Comparison of ENCODE assay signal across 22 cellular contexts in genomic region chr10:325282-325681, GRCh38.
"Had no signal": no experiment of that assay in that cellular context is flagged by ENCODE, and none has a peak within 500 bp of the region (broad histone marks: within the 10 kb centered on the region; RNA-seq: fewer than 3 reads in every experiment).

No MANE protein-coding gene starts in this region.

- H3K36me3 ChIP-seq: colonic mucosa, uterus had no signal

- H3K27me3 Mint-ChIP-seq: activated CD4-positive, alpha-beta memory T cell treated with anti-CD3 and anti-CD28 coated beads for 36 hours; activated T-cell treated with anti-CD3 and anti-CD28 coated beads, Interleukin-2, amount 50 U/mL, for 24 hours; brain; progenitor cell of endocrine pancreas had no signal

- H3K9me3 ChIP-seq: colonic mucosa, gastroesophageal sphincter, heart left ventricle, left lung, tibial nerve, uterus had no signal

- ATAC-seq: activated naive CD8-positive, alpha-beta T cell treated with anti-CD3 and anti-CD28 coated beads, Interleukin-2, amount 50 U/mL, for 24 hours; esophagus mucosa; gastroesophageal sphincter; heart left ventricle; left lung; stimulated activated naive CD8-positive, alpha-beta T cell treated with anti-CD3 and anti-CD28 coated beads, Interleukin-15, Interleukin-2, amounts not matched to agents 100 U/mL and 50 U/mL, for 24 hours had no signal

- H3K4me3 ChIP-seq: colonic mucosa, gastroesophageal sphincter, heart left ventricle, left lung, tibial nerve, uterus had no signal

- H3K27ac ChIP-seq: colonic mucosa, heart left ventricle, left lung had no signal

- H3K9me3 Mint-ChIP-seq: activated CD4-positive, alpha-beta memory T cell treated with anti-CD3 and anti-CD28 coated beads for 36 hours; activated naive CD8-positive, alpha-beta T cell treated with anti-CD3 and anti-CD28 coated beads, Interleukin-2, amount 50 U/mL, for 24 hours; activated T-cell treated with anti-CD3 and anti-CD28 coated beads, Interleukin-2, amount 50 U/mL, for 24 hours; brain; T-helper 2 cell treated with Interferon-gamma antibody and Interleukin-4, amounts not matched to agents 5 μg/mL and 100 μg/mL, for 36 hours had no signal

- H3K36me3 Mint-ChIP-seq: activated CD4-positive, alpha-beta memory T cell treated with anti-CD3 and anti-CD28 coated beads for 36 hours had no signal

- H3K27me3 ChIP-seq: colonic mucosa, gastroesophageal sphincter, heart left ventricle, left lung, tibial nerve, uterus had no signal

- H3K4me1 ChIP-seq: uterus had no signal

- DNase-seq: activated CD4-positive, alpha-beta T cell treated with anti-CD3 and anti-CD28 coated beads for 4 hours; activated naive CD4-positive, alpha-beta T cell treated with anti-CD3 and anti-CD28 coated beads, Interleukin-2, amount 10 ng/mL, durations not matched to agents 7 days and 5 days; activated naive CD8-positive, alpha-beta T cell treated with anti-CD3 and anti-CD28 coated beads, Interleukin-2, amount 50 U/mL, for 24 hours; activated T-cell treated with anti-CD3 and anti-CD28 coated beads, Interleukin-2, amount 50 U/mL, for 24 hours; anterior cingulate cortex; caudate nucleus; colonic mucosa; heart left ventricle; kidney; left lung; nephron progenitor cell; occipital lobe; stimulated activated CD4-positive, alpha-beta T cell treated with anti-CD3 and anti-CD28 coated beads, Interleukin-2, amount 100 ng/mL, for 24 hours; stimulated activated naive CD8-positive, alpha-beta T cell treated with anti-CD3 and anti-CD28 coated beads, Interleukin-15, Interleukin-2, amounts not matched to agents 100 U/mL and 50 U/mL, for 24 hours; uterus had no signal

- H3K27ac Mint-ChIP-seq: activated CD4-positive, alpha-beta memory T cell treated with anti-CD3 and anti-CD28 coated beads for 36 hours; activated naive CD4-positive, alpha-beta T cell treated with anti-CD3 and anti-CD28 coated beads, Interleukin-2, amount 10 ng/mL, durations not matched to agents 7 days and 5 days; activated naive CD8-positive, alpha-beta T cell treated with anti-CD3 and anti-CD28 coated beads, Interleukin-2, amount 50 U/mL, for 24 hours; activated T-cell treated with anti-CD3 and anti-CD28 coated beads, Interleukin-2, amount 50 U/mL, for 24 hours; progenitor cell of endocrine pancreas; T-helper 2 cell treated with Interferon-gamma antibody and Interleukin-4, amounts not matched to agents 5 μg/mL and 100 μg/mL, for 36 hours had no signal

- H3K4me3 Mint-ChIP-seq: activated naive CD4-positive, alpha-beta T cell treated with anti-CD3 and anti-CD28 coated beads, Interleukin-2, amount 10 ng/mL, durations not matched to agents 7 days and 5 days; activated naive CD8-positive, alpha-beta T cell treated with anti-CD3 and anti-CD28 coated beads, Interleukin-2, amount 50 U/mL, for 24 hours; activated T-cell treated with anti-CD3 and anti-CD28 coated beads, Interleukin-2, amount 50 U/mL, for 24 hours; brain; nephron progenitor cell; T-helper 2 cell treated with Interferon-gamma antibody and Interleukin-4, amounts not matched to agents 5 μg/mL and 100 μg/mL, for 36 hours had no signal
